Comparison of ENCODE assay signal across 9 cellular contexts in the genomic region with DNA sequence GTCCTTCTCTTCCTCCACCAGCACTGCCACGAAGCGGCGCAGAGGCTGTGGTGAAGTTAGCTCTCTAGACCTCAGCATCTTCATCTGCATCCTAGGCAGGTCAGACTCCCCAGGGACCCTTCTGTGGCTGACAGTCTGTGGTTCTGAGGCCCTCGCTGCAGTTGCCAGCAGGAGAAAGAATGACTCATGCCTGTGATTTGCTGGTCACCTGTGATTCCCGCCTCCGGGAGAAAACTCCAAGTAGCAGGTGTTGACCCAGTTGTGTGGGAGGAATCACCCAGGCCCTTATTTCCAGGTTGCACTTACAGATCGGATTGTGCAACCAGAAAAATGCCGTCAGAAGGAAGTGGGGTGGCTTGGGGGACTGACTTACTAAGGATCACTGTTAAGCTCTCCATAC.
A peak's percentile ranks its signal among the peaks of the same experiment; 100 is the strongest.
DNase-seq lines count a peak whose midpoint lies in the region; ATAC-seq and TF ChIP-seq lines count a peak whose summit lies in the region.
"Had no signal": no experiment of that assay in that cellular context is flagged by ENCODE, and none has a peak within 500 bp of the region (broad histone marks: within the 10 kb centered on the region; RNA-seq: fewer than 3 reads in every experiment).

No MANE protein-coding gene starts in this region.

- H3K4me3 ChIP-seq in prostate gland, result no peak overlapping the region

- ATAC-seq in GM19452 (IDR thresholded peaks at IDR 0.05; ENCODE audit: unreplicated experiment), result peak; percentile 66
- ATAC-seq in HG03342 (IDR thresholded peaks at IDR 0.05; ENCODE audit: unreplicated experiment), result peak; percentile 71
- no peak for ATAC-seq in effector memory CD8-positive, alpha-beta T cell (replicated peaks)
- ATAC-seq in omental fat pad (ENCODE audit: low FRiP score), result no peak

- intact Hi-C loops in prostate gland (cut with DNase I), result loop anchor here (5.0 kb wide), 1 partner anchor 260 kb away; no protein-coding TSS in a partner anchor

- peaks cover 6% of the 10 kb centered on the region for H3K36me3 Mint-ChIP-seq in effector memory CD8-positive, alpha-beta T cell (ENCODE audit: insufficient read depth)

- H3K36me3 ChIP-seq in prostate gland, result no peaks in the 10 kb centered on the region

- H3K27ac Mint-ChIP-seq in effector memory CD8-positive, alpha-beta T cell, result no peak overlapping the region
- H3K27ac Mint-ChIP-seq: activated naive CD8-positive, alpha-beta T cell treated with anti-CD3 and anti-CD28 coated beads for 36 hours had no signal

- no peaks in the 10 kb centered on the region for H3K9me3 ChIP-seq in prostate gland

- no peak for TF ChIP-seq POLR2A in prostate gland (IDR thresholded peaks at IDR 0.05)

- peak; percentile 4 for DNase-seq in DMS79 treated with DMSO at 0.1 percent for 48 hours (lab: John Stamatoyannopoulos, UW)
- DNase-seq in prostate gland (ENCODE audit: low spot score), result no peak
- DNase-seq in effector memory CD8-positive, alpha-beta T cell, result no peak
- DNase-seq in omental fat pad (ENCODE audit: low spot score), result no peak
- DNase-seq in pons (ENCODE audit: low spot score), result no peak
- DNase-seq: activated naive CD8-positive, alpha-beta T cell treated with anti-CD3 and anti-CD28 coated beads for 36 hours had no signal

- H3K4me3 Mint-ChIP-seq in effector memory CD8-positive, alpha-beta T cell, result no peak overlapping the region
- H3K4me3 Mint-ChIP-seq: activated naive CD8-positive, alpha-beta T cell treated with anti-CD3 and anti-CD28 coated beads for 36 hours had no signal

- no peaks in the 10 kb centered on the region for H3K9me3 Mint-ChIP-seq in effector memory CD8-positive, alpha-beta T cell
- H3K9me3 Mint-ChIP-seq: activated naive CD8-positive, alpha-beta T cell treated with anti-CD3 and anti-CD28 coated beads for 36 hours had no signal

- H3K4me1 ChIP-seq in prostate gland (replicated peaks), result no peaks in the 10 kb centered on the region

- H3K27me3 Mint-ChIP-seq in effector memory CD8-positive, alpha-beta T cell, result no peaks in the 10 kb centered on the region
- H3K27me3 Mint-ChIP-seq: activated naive CD8-positive, alpha-beta T cell treated with anti-CD3 and anti-CD28 coated beads for 36 hours had no signal

- no peak for TF ChIP-seq CTCF in prostate gland (IDR thresholded peaks at IDR 0.05)
- TF ChIP-seq CTCF in omental fat pad (IDR thresholded peaks at IDR 0.05), result no peak

- peak overlapping the region; percentile 31 for H3K27ac ChIP-seq in cingulate gyrus (ENCODE audit: low read depth, low read length)
- H3K27ac ChIP-seq in prostate gland, result no peak overlapping the region

- no peaks in the 10 kb centered on the region for H3K27me3 ChIP-seq in prostate gland (replicated peaks; ENCODE audit: insufficient read depth)

- 91% methylated on average over 8 of the region's 8 CpGs for WGBS in prostate gland

- peaks cover 25 to 31% of the 10 kb centered on the region in 2 donors for H3K4me1 Mint-ChIP-seq in effector memory CD8-positive, alpha-beta T cell (ENCODE audit: low read depth in 2 of 2)

Comparison
In these comparisons a context has a peak if more than half of its experiments do, and no peak if none do; other contexts are left out.
1. ATAC-seq: peak in GM19452 (single experiment) and HG03342 (single experiment); none in effector memory CD8-positive, alpha-beta T cell (single experiment) and omental fat pad (single experiment).